ENCODE assay signal across 21 cellular contexts in the genomic region with DNA sequence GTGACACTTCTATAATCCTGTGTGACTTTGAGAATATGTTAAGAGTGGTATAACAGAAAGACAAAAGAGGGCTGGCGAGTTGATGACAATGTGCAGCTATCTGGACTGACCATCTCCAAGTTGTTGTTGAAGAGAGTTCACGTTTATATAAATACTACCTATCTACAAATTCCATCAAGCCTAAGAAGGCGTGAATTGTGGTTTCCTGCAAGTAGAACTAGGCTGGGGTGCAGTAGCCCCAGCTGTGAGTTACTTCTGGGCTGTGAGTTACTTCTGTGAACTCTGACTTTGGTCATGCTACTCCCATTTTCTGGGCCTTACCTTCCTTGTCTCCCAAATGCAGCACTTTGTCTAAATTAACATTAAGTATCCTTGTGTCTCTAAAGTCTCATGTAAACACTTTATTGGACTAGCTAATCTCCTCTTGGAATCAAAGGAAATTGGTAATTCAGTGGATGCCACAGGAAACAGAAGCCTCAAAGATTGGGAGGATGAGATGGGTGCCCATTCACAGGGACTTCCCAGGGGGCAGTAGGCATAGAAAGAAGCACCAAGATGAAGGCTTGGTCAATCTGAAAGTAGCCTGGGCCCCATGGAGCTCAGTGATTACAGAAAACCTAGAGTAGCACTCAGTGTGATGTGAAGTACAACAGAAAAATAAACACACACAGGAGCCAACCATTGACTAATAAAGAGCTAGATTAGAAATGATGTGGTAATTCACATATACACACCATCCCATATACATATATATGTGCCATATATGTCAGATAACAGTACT.
DNase-seq lines count a peak whose midpoint lies in the region; ATAC-seq and TF ChIP-seq lines count a peak whose summit lies in the region.
"Had no signal": no experiment of that assay in that cellular context is flagged by ENCODE, and none has a peak within 500 bp of the region (broad histone marks: within the 10 kb centered on the region; RNA-seq: fewer than 3 reads in every experiment).

No MANE protein-coding gene starts in this region.

- no peak overlapping the region for H2AFZ ChIP-seq in GM23338

- H3K4me1 Mint-ChIP-seq in HFFc6 (ENCODE audit: low read depth) (peaks cover 6% of the 10 kb centered on the region; the same call in 1 of the 2 replicates), GM23338 (peaks cover 2% of the 10 kb centered on the region; the same call in 2 of the 3 replicates)
- H3K4me1 Mint-ChIP-seq: activated B cell treated with CpG ODN at 0.5 μM for 24 hours, T-helper 17 cell had no signal

- H3K4me3 ChIP-seq in SJCRH30 (no peak overlapping the region), GM23338 (no peak overlapping the region)
- H3K4me3 ChIP-seq: suprapubic skin, vagina had no signal

- H3K27me3 ChIP-seq in SJCRH30, result no peaks in the 10 kb centered on the region
- H3K27me3 ChIP-seq in GM23338 (ENCODE audit: insufficient read depth), result no peaks in the 10 kb centered on the region
- H3K27me3 ChIP-seq: neutrophil, suprapubic skin, vagina had no signal

- no peaks in the 10 kb centered on the region; the same call in 1 of the 2 replicates for H3K9me3 Mint-ChIP-seq in HFFc6
- H3K9me3 Mint-ChIP-seq in GM23338, result peaks cover 27% of the 10 kb centered on the region

- H4K20me1 ChIP-seq in GM23338 (replicated peaks; ENCODE audit: insufficient read depth), result no peaks in the 10 kb centered on the region

- no peak overlapping the region for H3K4me2 ChIP-seq in GM23338

- H3K27ac ChIP-seq in SJCRH30 (no peak overlapping the region), GM23338 (ENCODE audit: low read depth) (no peak overlapping the region)
- H3K27ac ChIP-seq: neutrophil, suprapubic skin, vagina had no signal

- no peak overlapping the region for H3K27ac Mint-ChIP-seq in HFFc6
- H3K27ac Mint-ChIP-seq in GM23338, result no peak overlapping the region
- H3K27ac Mint-ChIP-seq: activated B cell treated with CpG ODN at 0.5 μM for 24 hours; CD4-positive, alpha-beta memory T cell; T-helper 17 cell had no signal

- H3F3A ChIP-seq in GM23338 (replicated peaks; ENCODE audit: low read depth), result no peaks in the 10 kb centered on the region

- no peaks in the 10 kb centered on the region for H3K36me3 ChIP-seq in SJCRH30
- no peaks in the 10 kb centered on the region for H3K36me3 ChIP-seq in GM23338 (ENCODE audit: insufficient read depth)
- H3K36me3 ChIP-seq: neutrophil, suprapubic skin, vagina had no signal

- H3K27me3 Mint-ChIP-seq in HFFc6 (ENCODE audit: insufficient read depth), result peaks cover 3% of the 10 kb centered on the region
- H3K27me3 Mint-ChIP-seq in GM23338 (ENCODE audit: insufficient read depth, low read depth, poor library complexity), result peaks cover 2% of the 10 kb centered on the region
- H3K27me3 Mint-ChIP-seq: activated B cell treated with CpG ODN at 0.5 μM for 24 hours, T-helper 17 cell had no signal

- H3K9me3 ChIP-seq in SJCRH30 (replicated peaks), result no peaks in the 10 kb centered on the region; the same call in 1 of the 2 replicates
- H3K9me3 ChIP-seq: neutrophil, suprapubic skin, vagina had no signal

- no peak for TF ChIP-seq CTCF in HFFc6 (IDR thresholded peaks at IDR 0.05)
- TF ChIP-seq CTCF in GM23338 (conservative IDR thresholded peaks at IDR 0.05; ENCODE audit: low read depth in 2 of 2), result no peak

- DNase-seq in EL (peak; percentile 24), HFFc6 (peak; percentile 9), SJCRH30 (peak; percentile 7 to 10), iris pigment epithelial cell (ENCODE audit: low read depth) (peak; percentile 38), COLO829 (ENCODE audit: low spot score) (no peak), GM23338 (ENCODE audit: low spot score) (no peak), MV-4-11 (lab: John Stamatoyannopoulos, UW) (no peak)
- no peak for DNase-seq in activated CD4-positive, CD25-positive, alpha-beta regulatory T cell treated with anti-CD3 and anti-CD28 coated beads, Interleukin-2, amount 50 U/mL, for 72 hours
- DNase-seq: activated B cell treated with CpG ODN at 0.5 μM for 24 hours; activated naive CD4-positive, alpha-beta T cell treated with anti-CD3 and anti-CD28 coated beads, Interleukin-2, amount 50 U/mL, for 16 hours; activated T-cell treated with anti-CD3 and anti-CD28 coated beads, Interleukin-2, amount 50 U/mL, for 48 hours; CD4-positive, alpha-beta memory T cell; HCEC 1CT; head of caudate nucleus; left ventricle myocardium superior; NCI-H1417 treated with DMSO at 0.1 percent for 48 hours; PC-3; T-helper 17 cell had no signal

- no peaks in the 10 kb centered on the region for H3K79me2 ChIP-seq in GM23338 (replicated peaks; ENCODE audit: insufficient read depth)

- H3K4me3 Mint-ChIP-seq in HFFc6, result no peak overlapping the region
- no peak overlapping the region for H3K4me3 Mint-ChIP-seq in GM23338
- H3K4me3 Mint-ChIP-seq: activated B cell treated with CpG ODN at 0.5 μM for 24 hours; CD4-positive, alpha-beta memory T cell; T-helper 17 cell had no signal

- H3K4me1 ChIP-seq in SJCRH30 (no peaks in the 10 kb centered on the region; the same call in 1 of the 2 replicates), GM23338 (ENCODE audit: insufficient read depth) (no peaks in the 10 kb centered on the region)
- H3K4me1 ChIP-seq: suprapubic skin, vagina had no signal

- H3K9me2 ChIP-seq in GM23338 (ENCODE audit: insufficient read depth), result no peaks in the 10 kb centered on the region

- H3K36me3 Mint-ChIP-seq in HFFc6 (ENCODE audit: low read depth) (no peaks in the 10 kb centered on the region), GM23338 (ENCODE audit: low read depth) (peaks cover 7% of the 10 kb centered on the region; the same call in 2 of the 3 replicates)
- H3K36me3 Mint-ChIP-seq: CD4-positive, alpha-beta memory T cell had no signal

- ATAC-seq in GM23338, result no peak
- ATAC-seq: left ventricle myocardium superior, PC-3, T-helper 17 cell had no signal

TF ChIP-seq in GM23338, 12 proteins besides CTCF, POLR2A, EP300 and RAD21:
- no peak for TF ChIP-seq EZH2 (IDR thresholded peaks at IDR 0.05; ENCODE audit: low read depth, unreplicated experiment)
- no peak for TF ChIP-seq CREB1 (CRISPR knock-in tag; IDR thresholded peaks at IDR 0.05; ENCODE audit: low read depth)
- TF ChIP-seq ZNF331 (CRISPR knock-in tag; IDR thresholded peaks at IDR 0.05; ENCODE audit: low read depth), result no peak
- TF ChIP-seq ZNF114 (CRISPR knock-in tag; IDR thresholded peaks at IDR 0.05), result no peak
- TF ChIP-seq, protein P1, sequence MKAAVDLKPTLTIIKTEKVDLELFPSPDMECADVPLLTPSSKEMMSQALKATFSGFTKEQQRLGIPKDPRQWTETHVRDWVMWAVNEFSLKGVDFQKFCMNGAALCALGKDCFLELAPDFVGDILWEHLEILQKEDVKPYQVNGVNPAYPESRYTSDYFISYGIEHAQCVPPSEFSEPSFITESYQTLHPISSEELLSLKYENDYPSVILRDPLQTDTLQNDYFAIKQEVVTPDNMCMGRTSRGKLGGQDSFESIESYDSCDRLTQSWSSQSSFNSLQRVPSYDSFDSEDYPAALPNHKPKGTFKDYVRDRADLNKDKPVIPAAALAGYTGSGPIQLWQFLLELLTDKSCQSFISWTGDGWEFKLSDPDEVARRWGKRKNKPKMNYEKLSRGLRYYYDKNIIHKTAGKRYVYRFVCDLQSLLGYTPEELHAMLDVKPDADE (IDR thresholded peaks at IDR 0.05), result no peak

Comparison
In these comparisons a context has a peak if more than half of its experiments do, and no peak if none do; other contexts are left out.
1. DNase-seq: peak in EL (single experiment), HFFc6 (single experiment), SJCRH30 (2 of 2) and iris pigment epithelial cell (single experiment); none in COLO829 (single experiment), GM23338 (single experiment), activated CD4-positive, CD25-positive, alpha-beta regulatory T cell treated with anti-CD3 and anti-CD28 coated beads, Interleukin-2, amount 50 U/mL, for 72 hours (single experiment) and MV-4-11 (single experiment).